11 cellular contexts compared by ENCODE assay signal in genomic region chr1:180530501-180530900, GRCh38. TPM values are rescaled to one million over a fixed set of nuclear protein-coding genes. Genes with fewer than 3 reads are reported as not detected.
A peak's percentile ranks its signal among the peaks of the same experiment; 100 is the strongest.
DNase-seq lines count a peak whose midpoint lies in the region; ATAC-seq, FAIRE-seq and TF ChIP-seq lines count a peak whose summit lies in the region.
"Had no signal": no experiment of that assay in that cellular context is flagged by ENCODE, and none has a peak within 500 bp of the region (broad histone marks: within the 10 kb centered on the region; RNA-seq: fewer than 3 reads in every experiment).

No MANE protein-coding gene starts in this region.

- H3K9me3 Mint-ChIP-seq in Calu3 (ENCODE audit: low read depth, unreplicated experiment) (no peaks in the 10 kb centered on the region), neural progenitor cell (no peaks in the 10 kb centered on the region)
- no peaks in the 10 kb centered on the region for H3K9me3 Mint-ChIP-seq in naive thymus-derived CD8-positive, alpha-beta T cell
- no peaks in the 10 kb centered on the region for H3K9me3 Mint-ChIP-seq in activated CD8-positive, alpha-beta T cell treated with anti-CD3 and anti-CD28 coated beads, Interleukin-2, amount 10 ng/mL, durations not matched to agents 7 days and 5 days (ENCODE audit: insufficient read depth)
- H3K9me3 Mint-ChIP-seq: activated naive CD8-positive, alpha-beta T cell treated with anti-CD3 and anti-CD28 coated beads for 36 hours had no signal

- in situ Hi-C loops in GM13977 (cut with MboI; ENCODE audit: low pct_unique_long_range_greater_than_20kb, low sequenced_read_pairs, unreplicated experiment): no loop called here

- no peak overlapping the region for H3K4me3 ChIP-seq in fibroblast of mammary gland (ENCODE audit: control insufficient read depth, low read depth, low read length)
- no peak overlapping the region for H3K4me3 ChIP-seq in neural progenitor cell

- peak overlapping the region; percentile 15 for H3K4me3 Mint-ChIP-seq in Calu3 (ENCODE audit: low read depth, unreplicated experiment)
- H3K4me3 Mint-ChIP-seq in neural progenitor cell: no peak overlapping the region
- no peak overlapping the region for H3K4me3 Mint-ChIP-seq in naive thymus-derived CD8-positive, alpha-beta T cell
- no peak overlapping the region for H3K4me3 Mint-ChIP-seq in activated CD8-positive, alpha-beta T cell treated with anti-CD3 and anti-CD28 coated beads, Interleukin-2, amount 10 ng/mL, durations not matched to agents 7 days and 5 days
- H3K4me3 Mint-ChIP-seq: activated naive CD8-positive, alpha-beta T cell treated with anti-CD3 and anti-CD28 coated beads for 36 hours had no signal

- CTCF ChIA-PET in Calu3 (lab: Charles Lee): interaction anchor here (0.6 to 1.1 kb wide), 5 partner anchors 15 to 460 kb away, joined by 3 to 6 read pairs (median 4); partner anchors contain the start of gene XPR1
- CTCF ChIA-PET in activated CD8-positive, alpha-beta T cell treated with anti-CD3 and anti-CD28 coated beads, Interleukin-2, amount 10 ng/mL, durations not matched to agents 7 days and 5 days (lab: Charles Lee): interaction anchor here (1.0 to 5.3 kb wide), 3 partner anchors 9 to 332 kb away, joined by 4 to 29 read pairs (median 17); no protein-coding TSS in a partner anchor

- intact Hi-C loops in Calu3 (cut with micrococcal nuclease; ENCODE audit: unreplicated experiment): loop anchor here (5.0 kb wide), 1 partner anchor 332 kb away; no protein-coding TSS in a partner anchor

- no peaks in the 10 kb centered on the region for H3K36me3 ChIP-seq in neural progenitor cell

- BruUV-seq in Calu3 (replicated peaks; lab: Mats Ljungman, UMichigan): no TSS peak

- no peak overlapping the region for H3K27ac ChIP-seq in neural progenitor cell
- H3K27ac ChIP-seq: VCaP had no signal

- FAIRE-seq in RCC 7860 (lab: Jason Lieb, UNC): peak; percentile 26

- ATAC-seq in naive thymus-derived CD8-positive, alpha-beta T cell: no peak
- ATAC-seq in activated CD8-positive, alpha-beta T cell treated with anti-CD3 and anti-CD28 coated beads, Interleukin-2, amount 10 ng/mL, durations not matched to agents 7 days and 5 days: no peak

- no peaks in the 10 kb centered on the region for H4K20me1 ChIP-seq in neural progenitor cell (ENCODE audit: low read depth)

- peak overlapping the region; percentile 66 for H2AFZ ChIP-seq in neural progenitor cell (replicated peaks)

- peak overlapping the region; percentile 95 for H3K27ac Mint-ChIP-seq in Calu3 (ENCODE audit: unreplicated experiment)
- no peak overlapping the region for H3K27ac Mint-ChIP-seq in neural progenitor cell
- no peak overlapping the region for H3K27ac Mint-ChIP-seq in naive thymus-derived CD8-positive, alpha-beta T cell
- no peak overlapping the region for H3K27ac Mint-ChIP-seq in activated CD8-positive, alpha-beta T cell treated with anti-CD3 and anti-CD28 coated beads, Interleukin-2, amount 10 ng/mL, durations not matched to agents 7 days and 5 days
- H3K27ac Mint-ChIP-seq: activated naive CD8-positive, alpha-beta T cell treated with anti-CD3 and anti-CD28 coated beads for 36 hours had no signal

- H3K4me1 ChIP-seq in neural progenitor cell: no peaks in the 10 kb centered on the region

- H3K4me2 ChIP-seq in neural progenitor cell: no peak overlapping the region

- H3K27me3 ChIP-seq in neural progenitor cell: no peaks in the 10 kb centered on the region

- H3K27me3 Mint-ChIP-seq in Calu3 (ENCODE audit: unreplicated experiment): no peaks in the 10 kb centered on the region
- peaks cover 10% of the 10 kb centered on the region for H3K27me3 Mint-ChIP-seq in neural progenitor cell (ENCODE audit: insufficient read depth, low read depth)
- peaks cover 0 to 10% (median 0%) of the 10 kb centered on the region in 5 donors for H3K27me3 Mint-ChIP-seq in naive thymus-derived CD8-positive, alpha-beta T cell
- H3K27me3 Mint-ChIP-seq in activated CD8-positive, alpha-beta T cell treated with anti-CD3 and anti-CD28 coated beads, Interleukin-2, amount 10 ng/mL, durations not matched to agents 7 days and 5 days (ENCODE audit: low read depth): peaks cover 2% of the 10 kb centered on the region

- DNase-seq in Calu3: peak; percentile 78
- DNase-seq in RCC 7860 (ENCODE audit: low spot score): peak; percentile 72
- peak; percentile 57 for DNase-seq in fibroblast of mammary gland (ENCODE audit: low read depth)
- no peak for DNase-seq in neural progenitor cell (ENCODE audit: low spot score)
- no peak for DNase-seq in activated CD8-positive, alpha-beta memory T cell treated with anti-CD3 and anti-CD28 coated beads for 24 hours
- no peak for DNase-seq in naive thymus-derived CD8-positive, alpha-beta T cell
- DNase-seq in GM13977 (ENCODE audit: low spot score): no peak
- DNase-seq in activated CD8-positive, alpha-beta T cell treated with anti-CD3 and anti-CD28 coated beads, Interleukin-2, amount 10 ng/mL, durations not matched to agents 7 days and 5 days: no peak
- DNase-seq: activated naive CD8-positive, alpha-beta T cell treated with anti-CD3 and anti-CD28 coated beads for 36 hours; NCI-H2171 treated with DMSO at 0.1 percent for 48 hours had no signal

- POLR2A ChIA-PET in naive thymus-derived CD8-positive, alpha-beta T cell (lab: Charles Lee): interaction anchor here (0.7 kb wide), 1 partner anchor 371 kb away, joined by 4 read pairs; no protein-coding TSS in a partner anchor
- POLR2A ChIA-PET in activated CD8-positive, alpha-beta T cell treated with anti-CD3 and anti-CD28 coated beads, Interleukin-2, amount 10 ng/mL, durations not matched to agents 7 days and 5 days (lab: Charles Lee): interaction anchor here (0.6 kb wide), 1 partner anchor 55 kb away, joined by 3 read pairs; no protein-coding TSS in a partner anchor

- H3K9me3 ChIP-seq in neural progenitor cell (ENCODE audit: low read depth): no peaks in the 10 kb centered on the region

- H3F3A ChIP-seq in neural progenitor cell (ENCODE audit: low read depth): no peaks in the 10 kb centered on the region

- H3K4me1 Mint-ChIP-seq in Calu3 (ENCODE audit: low read depth, unreplicated experiment) (peaks cover 46% of the 10 kb centered on the region), neural progenitor cell (peaks cover 24% of the 10 kb centered on the region)
- peaks cover 0 to 9% (median 2%) of the 10 kb centered on the region in 4 donors for H3K4me1 Mint-ChIP-seq in naive thymus-derived CD8-positive, alpha-beta T cell
- peaks cover 5% of the 10 kb centered on the region for H3K4me1 Mint-ChIP-seq in activated CD8-positive, alpha-beta T cell treated with anti-CD3 and anti-CD28 coated beads, Interleukin-2, amount 10 ng/mL, durations not matched to agents 7 days and 5 days (ENCODE audit: low read depth)
- H3K4me1 Mint-ChIP-seq: activated naive CD8-positive, alpha-beta T cell treated with anti-CD3 and anti-CD28 coated beads for 36 hours had no signal

- H3K79me2 ChIP-seq in neural progenitor cell (ENCODE audit: low read depth): no peaks in the 10 kb centered on the region

- H3K36me3 Mint-ChIP-seq in Calu3 (ENCODE audit: insufficient read depth, unreplicated experiment): peaks cover 7% of the 10 kb centered on the region
- no peaks in the 10 kb centered on the region for H3K36me3 Mint-ChIP-seq in neural progenitor cell
- H3K36me3 Mint-ChIP-seq in naive thymus-derived CD8-positive, alpha-beta T cell: no peaks in the 10 kb centered on the region
- no peaks in the 10 kb centered on the region for H3K36me3 Mint-ChIP-seq in activated CD8-positive, alpha-beta T cell treated with anti-CD3 and anti-CD28 coated beads, Interleukin-2, amount 10 ng/mL, durations not matched to agents 7 days and 5 days (ENCODE audit: low read depth)
- H3K36me3 Mint-ChIP-seq: activated naive CD8-positive, alpha-beta T cell treated with anti-CD3 and anti-CD28 coated beads for 36 hours had no signal

- H3K9ac ChIP-seq in neural progenitor cell: no peak overlapping the region

- TF ChIP-seq CTCF in Calu3 (IDR thresholded peaks at IDR 0.05; ENCODE audit: unreplicated experiment) (no peak), fibroblast of mammary gland (conservative IDR thresholded peaks at IDR 0.05; ENCODE audit: control insufficient read depth, insufficient read depth, low read depth, low read length) (no peak), neural progenitor cell (IDR thresholded peaks at IDR 0.05) (no peak), GM13977 (IDR thresholded peaks at IDR 0.05; ENCODE audit: extremely low read depth, insufficient read depth, missing control alignments) (no peak)

RNA-seq across cellular contexts. Expression of gene ACBD6, which starts 28.1 kb away (rescaled TPM):
- total RNA-seq in Calu3 (2022): 72.7 and 73.6 TPM in 2 replicates
- total RNA-seq in neural progenitor cell (ENCODE audit: low replicate concordance): 36.8 and 53.9 TPM in 2 replicates
- total RNA-seq in naive thymus-derived CD8-positive, alpha-beta T cell: 10 to 100 TPM; 57.1 to 63.6 TPM
- polyA plus RNA-seq in naive thymus-derived CD8-positive, alpha-beta T cell: 10 to 100 TPM; 45.8 to 46.4 (median 46.4) TPM
- total RNA-seq in activated CD8-positive, alpha-beta T cell treated with anti-CD3 and anti-CD28 coated beads, Interleukin-2, amount 10 ng/mL, durations not matched to agents 7 days and 5 days: 10 to 100 TPM; 35.7 to 37.7 TPM

RNA-seq across cellular contexts. Expression of gene OVAAL, which starts 28.3 kb away (rescaled TPM):
- total RNA-seq in Calu3 (2022) (not detected in 2 replicates), neural progenitor cell (ENCODE audit: low replicate concordance) (not detected in 2 replicates)
- not detected for total RNA-seq in naive thymus-derived CD8-positive, alpha-beta T cell
- polyA plus RNA-seq in naive thymus-derived CD8-positive, alpha-beta T cell: not detected
- total RNA-seq in activated CD8-positive, alpha-beta T cell treated with anti-CD3 and anti-CD28 coated beads, Interleukin-2, amount 10 ng/mL, durations not matched to agents 7 days and 5 days: not detected
- total RNA-seq: activated naive CD8-positive, alpha-beta T cell treated with anti-CD3 and anti-CD28 coated beads for 36 hours had no signal

Comparison
In these comparisons a context has a peak if more than half of its experiments do, and no peak if none do; other contexts are left out.
1. DNase-seq: peak in Calu3 (single experiment), RCC 7860 (single experiment) and fibroblast of mammary gland (single experiment); none in neural progenitor cell (single experiment), activated CD8-positive, alpha-beta memory T cell treated with anti-CD3 and anti-CD28 coated beads for 24 hours (single experiment), naive thymus-derived CD8-positive, alpha-beta T cell (0 of 10), GM13977 (single experiment) and activated CD8-positive, alpha-beta T cell treated with anti-CD3 and anti-CD28 coated beads, Interleukin-2, amount 10 ng/mL, durations not matched to agents 7 days and 5 days (single experiment).